In genomic region chr12:125387206-125387605, GRCh38 we compare ENCODE assay signal across 21 cellular contexts.
DNase-seq lines count a peak whose midpoint lies in the region; TF ChIP-seq lines count a peak whose summit lies in the region.
"Had no signal": no experiment of that assay in that cellular context is flagged by ENCODE, and none has a peak within 500 bp of the region (broad histone marks: within the 10 kb centered on the region; RNA-seq: fewer than 3 reads in every experiment).

No MANE protein-coding gene starts in this region.

- no peak overlapping the region for H3K4me3 ChIP-seq in hepatocyte
- H3K4me3 ChIP-seq in liver (ENCODE audit: low read depth in 1 of 3, low read length in 3 of 3) = peak overlapping the region in 2 of 3 donors; percentile 14 to 36
- H3K4me3 ChIP-seq in PC-9 = no peak overlapping the region
- H3K4me3 ChIP-seq in testis = no peak overlapping the region
- H3K4me3 ChIP-seq in mammary epithelial cell (replicated peaks in 1 of 3; ENCODE audit: insufficient read depth in 1 of 3, low read depth in 2 of 3, low read length in 3 of 3) = no peak overlapping the region
- H3K4me3 ChIP-seq: A549, GM23248, HAP-1, K562 had no signal

- BruUV-seq in PC-9 (replicated peaks; lab: Mats Ljungman, UMichigan) = no TSS peak
- no TSS peak for BruUV-seq in mammary epithelial cell (replicated peaks; lab: Mats Ljungman, UMichigan)

- TF ChIP-seq CTCF in hepatocyte (IDR thresholded peaks at IDR 0.05; ENCODE audit: poor library complexity) (no peak), liver (IDR thresholded peaks at IDR 0.05; ENCODE audit: low read depth, low read length, missing input control) (no peak), osteocyte (IDR thresholded peaks at IDR 0.05) (no peak), PC-9 (conservative IDR thresholded peaks at IDR 0.05) (no peak), testis (IDR thresholded peaks at IDR 0.05) (no peak), mammary epithelial cell (conservative IDR thresholded peaks at IDR 0.05 in 1 of 2, IDR thresholded peaks at IDR 0.05 in 1 of 2; ENCODE audit: extremely low read depth in 1 of 2, insufficient read depth in 1 of 2, low read depth in 1 of 2, low read length in 2 of 2) (no peak)

- no peaks in the 10 kb centered on the region for H3K36me3 ChIP-seq in hepatocyte (replicated peaks; ENCODE audit: insufficient read depth, low read depth)
- no peaks in the 10 kb centered on the region for H3K36me3 ChIP-seq in liver (ENCODE audit: control insufficient read depth in 4 of 4, insufficient read depth in 3 of 4, low read depth in 1 of 4, low read length in 3 of 4)
- no peaks in the 10 kb centered on the region for H3K36me3 ChIP-seq in PC-9 (ENCODE audit: low read depth)
- H3K36me3 ChIP-seq in testis (ENCODE audit: low read depth, missing control alignments) = no peaks in the 10 kb centered on the region
- H3K36me3 ChIP-seq in mammary epithelial cell (ENCODE audit: insufficient read depth, low read length) = no peaks in the 10 kb centered on the region
- H3K36me3 ChIP-seq: HAP-1 had no signal

- H3K9me2 ChIP-seq in hepatocyte (replicated peaks; ENCODE audit: insufficient read depth) (peaks cover 4% of the 10 kb centered on the region), PC-9 (ENCODE audit: insufficient read depth) (no peaks in the 10 kb centered on the region)

- DNase-seq in HT-29 (ENCODE audit: low spot score) (peak; percentile 28), hepatocyte (ENCODE audit: low spot score) (peak; percentile 35), osteocyte (ENCODE audit: extremely low spot score, unreplicated experiment) (peak; percentile 5), NCI-H226 (no peak), PC-9 (no peak), testis (no peak), mammary epithelial cell (no peak)
- DNase-seq: AML-193; Caco-2; CD4-positive, alpha-beta T cell; DMS153; DMS79 treated with DMSO at 0.1 percent for 48 hours; GF-D8; GM23248; IMR-90 had no signal

- H3K27me3 ChIP-seq in hepatocyte = no peaks in the 10 kb centered on the region
- H3K27me3 ChIP-seq in liver (ENCODE audit: control insufficient read depth in 4 of 4, insufficient read depth in 4 of 4, low read length in 3 of 4) = no peaks in the 10 kb centered on the region
- H3K27me3 ChIP-seq in PC-9 (ENCODE audit: insufficient read depth, low read depth) = peaks cover 11% of the 10 kb centered on the region; the same call in 1 of the 2 replicates
- H3K27me3 ChIP-seq in testis = no peaks in the 10 kb centered on the region
- H3K27me3 ChIP-seq in mammary epithelial cell (ENCODE audit: insufficient read depth, low read length) = no peaks in the 10 kb centered on the region

- no peaks in the 10 kb centered on the region for H3K9me3 Mint-ChIP-seq in osteocyte (ENCODE audit: unreplicated experiment)

- in situ Hi-C loops in mammary epithelial cell (cut with MboI; ENCODE audit: low sequenced_read_pairs in 2 of 2) = no loop called here

- H4K20me1 ChIP-seq in hepatocyte (ENCODE audit: insufficient read depth, poor library complexity, severe bottlenecking) (no peaks in the 10 kb centered on the region), PC-9 (ENCODE audit: insufficient read depth) (no peaks in the 10 kb centered on the region), mammary epithelial cell (ENCODE audit: insufficient read depth, low read length) (no peaks in the 10 kb centered on the region)

- H3K4me3 Mint-ChIP-seq in osteocyte (ENCODE audit: unreplicated experiment) = no peak overlapping the region
- H3K4me3 Mint-ChIP-seq: CD4-positive, alpha-beta T cell had no signal

- H3K79me2 ChIP-seq in hepatocyte (no peaks in the 10 kb centered on the region), PC-9 (ENCODE audit: low read depth) (no peaks in the 10 kb centered on the region), mammary epithelial cell (ENCODE audit: insufficient read depth, low read length) (no peaks in the 10 kb centered on the region)

- no peak for TF ChIP-seq POLR2A in testis (IDR thresholded peaks at IDR 0.05)

- H3K4me2 ChIP-seq in hepatocyte = peak overlapping the region; percentile 57
- no peak overlapping the region for H3K4me2 ChIP-seq in PC-9
- H3K4me2 ChIP-seq in mammary epithelial cell (ENCODE audit: insufficient read depth, low read depth, low read length) = no peak overlapping the region
- H3K4me2 ChIP-seq: A549 had no signal

- H3K27ac ChIP-seq in hepatocyte (peak overlapping the region; percentile 78), liver (ENCODE audit: low read depth in 1 of 2, low read length in 2 of 2) (peak overlapping the region in 1 of 2 donors; percentile 9), PC-9 (no peak overlapping the region), testis (no peak overlapping the region), mammary epithelial cell (ENCODE audit: insufficient read depth, low read depth, low read length) (no peak overlapping the region)
- H3K27ac ChIP-seq: 22Rv1, A549, C4-2B, GM23248 had no signal

- dilution Hi-C loops in mammary epithelial cell (cut with HindIII; ENCODE audit: low sequenced_read_pairs) = loop anchor here (5.0 kb wide), 1 partner anchor 45 kb away; no protein-coding TSS in a partner anchor

- H3K27ac Mint-ChIP-seq in osteocyte (ENCODE audit: unreplicated experiment) = no peak overlapping the region
- H3K27ac Mint-ChIP-seq: CD4-positive, alpha-beta T cell had no signal

- CTCF ChIA-PET in PC-9 (lab: Charles Lee) = no interaction called here
- CTCF ChIA-PET in mammary epithelial cell (lab: Charles Lee; ENCODE audit: low non-redundant PET) = no interaction called here

- H3K9ac ChIP-seq in liver (ENCODE audit: low read depth in 1 of 2, low read length in 2 of 2) (no peak overlapping the region), mammary epithelial cell (ENCODE audit: insufficient read depth, low read length) (no peak overlapping the region)
- H3K9ac ChIP-seq: GM23248 had no signal

- intact Hi-C loops in PC-9 (cut with micrococcal nuclease; ENCODE audit: unreplicated experiment) (no loop called here), testis (cut with DNase I; ENCODE audit: low total_unique reads) (no loop called here), mammary epithelial cell (cut with micrococcal nuclease) (no loop called here)

- no peaks in the 10 kb centered on the region for H3K4me1 Mint-ChIP-seq in osteocyte (ENCODE audit: unreplicated experiment)

- POLR2A ChIA-PET in PC-9 (lab: Charles Lee; ENCODE audit: unreplicated experiment) = no interaction called here

- H3K36me3 Mint-ChIP-seq in osteocyte (ENCODE audit: unreplicated experiment) = no peaks in the 10 kb centered on the region

- no peaks in the 10 kb centered on the region for H3K27me3 Mint-ChIP-seq in osteocyte (ENCODE audit: unreplicated experiment)

- no peaks in the 10 kb centered on the region for H3K9me3 ChIP-seq in hepatocyte (ENCODE audit: low read depth)
- no peaks in the 10 kb centered on the region for H3K9me3 ChIP-seq in liver (ENCODE audit: control insufficient read depth in 4 of 4, low read length in 3 of 4)
- no peaks in the 10 kb centered on the region for H3K9me3 ChIP-seq in PC-9 (ENCODE audit: insufficient read depth, low read depth)
- no peaks in the 10 kb centered on the region for H3K9me3 ChIP-seq in testis
- H3K9me3 ChIP-seq in mammary epithelial cell (replicated peaks; ENCODE audit: insufficient read depth, low read length) = peaks cover 2% of the 10 kb centered on the region
- H3K9me3 ChIP-seq: A549, Caco-2, HAP-1 had no signal

- no peaks in the 10 kb centered on the region for H3F3A ChIP-seq in PC-9 (ENCODE audit: insufficient read depth, low read depth)

- H3K4me1 ChIP-seq in hepatocyte (ENCODE audit: insufficient read depth) = peaks cover 15% of the 10 kb centered on the region
- H3K4me1 ChIP-seq in liver (ENCODE audit: control insufficient read depth in 4 of 4, insufficient read depth in 4 of 4, low read length in 3 of 4) = peaks cover 3 to 32% (median 14%) of the 10 kb centered on the region in 4 donors
- no peaks in the 10 kb centered on the region for H3K4me1 ChIP-seq in PC-9 (replicated peaks; ENCODE audit: insufficient read depth)
- no peaks in the 10 kb centered on the region for H3K4me1 ChIP-seq in testis
- no peaks in the 10 kb centered on the region for H3K4me1 ChIP-seq in mammary epithelial cell (ENCODE audit: insufficient read depth, low read length)
- H3K4me1 ChIP-seq: A549, HAP-1 had no signal

- TF ChIP-seq RAD21 in liver (IDR thresholded peaks at IDR 0.05) = no peak

- H2AFZ ChIP-seq in hepatocyte = no peak overlapping the region
- H2AFZ ChIP-seq in PC-9 = no peak overlapping the region
- H2AFZ ChIP-seq in mammary epithelial cell (ENCODE audit: low read depth, low read length) = no peak overlapping the region
- H2AFZ ChIP-seq: GM23248 had no signal

TF ChIP-seq in liver, 16 proteins besides CTCF, POLR2A, EP300 and RAD21 (continues in another document):
- no peak for TF ChIP-seq GABPA (IDR thresholded peaks at IDR 0.05 in 1 of 2, conservative IDR thresholded peaks at IDR 0.05 in 1 of 2)
- TF ChIP-seq FOXA1 (IDR thresholded peaks at IDR 0.05) = peak; percentile 55
- no peak for TF ChIP-seq NR2F2 (IDR thresholded peaks at IDR 0.05)
- peak; percentile 73 to 74 for TF ChIP-seq JUND (IDR thresholded peaks at IDR 0.05)
- peak; percentile 81 to 84 for TF ChIP-seq RXRA (IDR thresholded peaks at IDR 0.05)
- TF ChIP-seq ATF3 (IDR thresholded peaks at IDR 0.05) = no peak
- TF ChIP-seq TAF1 (conservative IDR thresholded peaks at IDR 0.05) = no peak
- peak; percentile 96 to 98 for TF ChIP-seq HNF4A (conservative IDR thresholded peaks at IDR 0.05)
- peak; percentile 49 for TF ChIP-seq MAX (IDR thresholded peaks at IDR 0.05)
- no peak for TF ChIP-seq EGR1 (IDR thresholded peaks at IDR 0.05; ENCODE audit: low read depth in 2 of 2)
- peak; percentile 96 for TF ChIP-seq HNF4G (IDR thresholded peaks at IDR 0.05)
- peak; percentile 60 for TF ChIP-seq YY1 (IDR thresholded peaks at IDR 0.05)
- peak; percentile 98 for TF ChIP-seq SP1 (IDR thresholded peaks at IDR 0.05)

Comparison
In these comparisons a context has a peak if more than half of its experiments do, and no peak if none do; other contexts are left out.
1. DNase-seq: peak in HT-29 (single experiment), hepatocyte (single experiment) and osteocyte (single experiment); none in NCI-H226 (single experiment), PC-9 (0 of 2), testis (single experiment) and mammary epithelial cell (single experiment).
2. H3K4me3 ChIP-seq: peak in liver (2 of 3); none in hepatocyte (single experiment), PC-9 (single experiment), testis (0 of 2) and mammary epithelial cell (0 of 3).